In the genomic region with DNA sequence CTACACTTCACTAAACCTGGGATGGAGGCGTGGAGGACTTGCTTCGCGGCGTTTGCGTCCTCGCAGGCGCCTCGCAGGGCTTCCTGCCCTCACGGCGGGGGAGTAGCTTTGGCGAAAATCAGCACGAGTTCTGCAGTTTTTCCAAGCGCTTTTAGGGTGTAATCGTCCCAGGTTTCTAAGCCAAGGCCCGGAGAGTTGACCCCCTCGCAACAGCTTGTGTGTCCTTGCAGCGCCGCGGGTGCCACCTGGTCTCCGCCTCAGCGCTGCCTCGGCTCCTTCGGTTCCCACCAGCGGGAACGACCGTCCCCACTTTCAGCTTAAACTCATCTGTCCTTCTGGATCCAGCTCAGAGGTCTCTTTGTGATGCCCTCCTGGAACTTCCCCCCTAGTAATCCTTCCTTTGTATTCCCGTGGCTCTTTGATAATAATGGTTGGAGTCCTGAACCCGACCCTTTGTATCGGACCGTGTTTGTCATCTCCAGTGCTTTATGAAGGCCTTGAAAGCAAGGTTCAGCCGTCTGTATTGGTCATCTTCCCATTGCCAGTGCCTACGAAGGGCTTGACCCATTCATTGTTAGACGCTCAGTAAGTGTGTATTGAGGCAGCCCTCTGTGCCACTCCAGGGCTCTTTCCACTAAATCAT, we compare ENCODE assay signal across 7 cellular contexts. TPM values are rescaled to one million over a fixed set of nuclear protein-coding genes. Genes with fewer than 3 reads are reported as not detected.
DNase-seq lines count a peak whose midpoint lies in the region; ATAC-seq and TF ChIP-seq lines count a peak whose summit lies in the region.

No MANE protein-coding gene starts in this region.

- peak overlapping the region; percentile 98 for H3K27ac ChIP-seq in GM23248

- H3K9me3 Mint-ChIP-seq in stimulated activated memory B cell treated with anti-CD40 and anti-IgM and Interleukin-4, amounts not matched to agents 10 μg/mL and 1 μg/mL and 100 μg/mL, for 72 hours = no peaks in the 10 kb centered on the region

- peak overlapping the region; percentile 96 for H3K4me2 ChIP-seq in GM23248 (ENCODE audit: unreplicated experiment)

- H4K20me1 ChIP-seq in GM23248 (ENCODE audit: insufficient read depth) = no peaks in the 10 kb centered on the region

- ATAC-seq in stimulated activated memory B cell treated with anti-CD40 and anti-IgM and Interleukin-4, amounts not matched to agents 10 μg/mL and 1 μg/mL and 100 μg/mL, for 72 hours = peak; percentile 46
- ATAC-seq in HG03469 (IDR thresholded peaks at IDR 0.05; ENCODE audit: unreplicated experiment) = no peak

- no peaks in the 10 kb centered on the region for H3K27me3 Mint-ChIP-seq in stimulated activated memory B cell treated with anti-CD40 and anti-IgM and Interleukin-4, amounts not matched to agents 10 μg/mL and 1 μg/mL and 100 μg/mL, for 72 hours

- H3K9me3 ChIP-seq in GM23248 (ENCODE audit: low read depth) = no peaks in the 10 kb centered on the region
- H3K9me3 ChIP-seq in iPS-18c (ENCODE audit: control insufficient read depth, insufficient read depth, low read length) = no peaks in the 10 kb centered on the region

- TF ChIP-seq CTCF in GM06990 (IDR thresholded peaks at IDR 0.05; ENCODE audit: insufficient read depth, low read length, poor library complexity, severe bottlenecking) (no peak), astrocyte of the spinal cord (IDR thresholded peaks at IDR 0.05; ENCODE audit: low read depth, low read length) (no peak)

- H3K4me3 ChIP-seq in GM06990 (replicated peaks; ENCODE audit: low read depth, low read length) (peak overlapping the region; percentile 97), GM23248 (peak overlapping the region; percentile 95), astrocyte of the spinal cord (ENCODE audit: low read depth, low read length) (peak overlapping the region; percentile 63), iPS-18c (ENCODE audit: insufficient read depth, low read depth, low read length) (peak overlapping the region; percentile 77)

- peak overlapping the region; percentile 100 for H3K27ac Mint-ChIP-seq in stimulated activated memory B cell treated with anti-CD40 and anti-IgM and Interleukin-4, amounts not matched to agents 10 μg/mL and 1 μg/mL and 100 μg/mL, for 72 hours

- peaks cover 13% of the 10 kb centered on the region for H3K36me3 Mint-ChIP-seq in stimulated activated memory B cell treated with anti-CD40 and anti-IgM and Interleukin-4, amounts not matched to agents 10 μg/mL and 1 μg/mL and 100 μg/mL, for 72 hours

- peaks cover 51% of the 10 kb centered on the region for H3K79me2 ChIP-seq in GM23248 (ENCODE audit: insufficient read depth)

- WGBS in GM23248 (ENCODE audit: low coverage in 1 of 2, low lambda C conversion rate in 2 of 2, missing lambda C conversion rate in 2 of 2), 2 experiments = 5% methylated on average over 33 of the region's 33 CpGs

- DNase-seq in GM06990 (ENCODE audit: extremely low read depth, insufficient read length) (no peak), GM23248 (peak; percentile 42), NCI-H2171 (lab: John Stamatoyannopoulos, UW) (peak; percentile 52), astrocyte of the spinal cord (ENCODE audit: low read depth, low spot score) (no peak)

- peaks cover 5% of the 10 kb centered on the region; the same call in 1 of the 2 replicates for H3F3A ChIP-seq in GM23248 (ENCODE audit: insufficient read depth)

- peak overlapping the region; percentile 99 for H3K9ac ChIP-seq in GM23248

- H3K9me2 ChIP-seq in GM23248 (ENCODE audit: insufficient read depth) = no peaks in the 10 kb centered on the region

- in situ Hi-C loops in GM23248 (cut with MboI) (no loop called here), astrocyte of the spinal cord (cut with HindIII; ENCODE audit: low sequenced_read_pairs) (no loop called here)

- peak overlapping the region; percentile 95 for H3K4me3 Mint-ChIP-seq in stimulated activated memory B cell treated with anti-CD40 and anti-IgM and Interleukin-4, amounts not matched to agents 10 μg/mL and 1 μg/mL and 100 μg/mL, for 72 hours

- H3K4me1 ChIP-seq in GM23248 (ENCODE audit: insufficient read depth) = peaks cover 28% of the 10 kb centered on the region

- H3K4me1 Mint-ChIP-seq in stimulated activated memory B cell treated with anti-CD40 and anti-IgM and Interleukin-4, amounts not matched to agents 10 μg/mL and 1 μg/mL and 100 μg/mL, for 72 hours = peaks cover 28% of the 10 kb centered on the region

- H3K36me3 ChIP-seq in GM06990 (ENCODE audit: control insufficient read depth, insufficient read depth, low read length) (no peaks in the 10 kb centered on the region), GM23248 (ENCODE audit: low read depth) (peaks cover 20% of the 10 kb centered on the region)

- H3K27me3 ChIP-seq in GM06990 (replicated peaks; ENCODE audit: control insufficient read depth, insufficient read depth, low read length) (no peaks in the 10 kb centered on the region), GM23248 (replicated peaks; ENCODE audit: insufficient read depth) (no peaks in the 10 kb centered on the region)

- peak overlapping the region; percentile 98 for H2AFZ ChIP-seq in GM23248

RNA-seq across cellular contexts. Expression of a gene that starts 0.8 kb away (rescaled TPM):
- total RNA-seq in GM23248 (2014; rRNA removed; shearing (Covaris generic)) = 67.4 and 75.8 TPM in 2 replicates
- 133 and 144 TPM in 2 replicates for polyA plus RNA-seq in GM23248 (2016; fragmentation: Nextera tagmentation; extraction: Ambion mirVana)

RNA-seq across cellular contexts. Expression of a gene that starts 16.5 kb away (rescaled TPM):
- total RNA-seq in GM23248 (2014; rRNA removed; shearing (Covaris generic)) = not detected in 2 replicates
- polyA plus RNA-seq in GM23248 (2016; fragmentation: Nextera tagmentation; extraction: Ambion mirVana) = not detected in 2 replicates

RNA-seq across cellular contexts. Expression of a gene that starts 55.1 kb away (rescaled TPM):
- not detected in 2 replicates for total RNA-seq in GM23248 (2014; rRNA removed; shearing (Covaris generic))
- not detected in 2 replicates for polyA plus RNA-seq in GM23248 (2016; fragmentation: Nextera tagmentation; extraction: Ambion mirVana)

Comparison
In these comparisons a context has a peak if more than half of its experiments do, and no peak if none do; other contexts are left out.
1. DNase-seq: peak in GM23248 (single experiment) and NCI-H2171 (single experiment); none in GM06990 (single experiment) and astrocyte of the spinal cord (single experiment).
2. Peak in every context shown above with its lines, with median percentiles within 50 percentile points of each other: H3K4me3 ChIP-seq.